In the genomic region with DNA sequence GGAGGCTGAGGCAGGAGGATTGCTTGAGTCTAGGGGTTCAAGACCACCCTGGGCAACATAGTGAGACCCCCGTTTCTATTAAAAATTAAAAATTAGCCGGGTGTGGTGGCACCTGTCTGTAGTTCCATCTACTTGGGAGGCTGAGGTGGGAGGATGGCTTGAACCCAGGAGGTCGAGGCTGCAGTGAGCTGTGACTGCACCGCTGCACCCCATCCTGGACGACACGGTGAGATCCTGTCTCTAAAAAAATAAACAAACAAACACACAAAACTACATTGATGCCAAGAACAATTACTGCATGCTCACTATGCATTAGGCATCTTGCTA, we compare ENCODE assay signal across 8 cellular contexts.
A peak's percentile ranks its signal among the peaks of the same experiment; 100 is the strongest.
DNase-seq lines count a peak whose midpoint lies in the region; ATAC-seq lines count a peak whose summit lies in the region.

No MANE protein-coding gene starts in this region.

- H3K9ac ChIP-seq in adipocyte (ENCODE audit: low read length) (peak overlapping the region; percentile 87), iPS-20b (ENCODE audit: low read depth, low read length) (peak overlapping the region; percentile 79; the same call in 1 of the 2 replicates), subcutaneous abdominal adipose tissue (ENCODE audit: low read length in 5 of 5) (peak overlapping the region in 2 of 5 donors; percentile 27 to 74)

- no peaks in the 10 kb centered on the region for H3K9me3 Mint-ChIP-seq in T-helper 1 cell treated with Interleukin-12 subunit alpha and Interleukin-12 subunit beta and Interleukin-4 antibody, amounts not matched to agents 30 μg/mL and 1 μg/mL, for 36 hours

- peaks cover 14% of the 10 kb centered on the region for H3K36me3 Mint-ChIP-seq in T-helper 1 cell treated with Interleukin-12 subunit alpha and Interleukin-12 subunit beta and Interleukin-4 antibody, amounts not matched to agents 30 μg/mL and 1 μg/mL, for 36 hours (ENCODE audit: low read depth)

- no peak for ATAC-seq in GM18498 (IDR thresholded peaks at IDR 0.05; ENCODE audit: unreplicated experiment)

- H3K4me1 ChIP-seq in adipocyte (ENCODE audit: control insufficient read depth, insufficient read depth, low read length) = peaks cover 35% of the 10 kb centered on the region
- H3K4me1 ChIP-seq in iPS-20b (ENCODE audit: insufficient read depth, low read length) = peaks cover 8% of the 10 kb centered on the region
- peaks cover 3 to 58% (median 46%) of the 10 kb centered on the region in 5 donors for H3K4me1 ChIP-seq in subcutaneous abdominal adipose tissue (ENCODE audit: control insufficient read depth in 5 of 5, insufficient read depth in 5 of 5, low read length in 5 of 5)

- peak overlapping the region; percentile 87 for H3K4me3 Mint-ChIP-seq in T-helper 1 cell treated with Interleukin-12 subunit alpha and Interleukin-12 subunit beta and Interleukin-4 antibody, amounts not matched to agents 30 μg/mL and 1 μg/mL, for 36 hours

- peak overlapping the region; percentile 86 for H3K4me3 ChIP-seq in adipocyte (ENCODE audit: low read length)
- peak overlapping the region; percentile 98 for H3K4me3 ChIP-seq in iPS-20b (ENCODE audit: low read length)
- peak overlapping the region; percentile 80 to 94 (median 80) for H3K4me3 ChIP-seq in subcutaneous abdominal adipose tissue (ENCODE audit: low read depth in 1 of 5, low read length in 5 of 5)

- no peaks in the 10 kb centered on the region for H3K27me3 ChIP-seq in adipocyte (replicated peaks; ENCODE audit: control insufficient read depth, insufficient read depth, low read length)
- H3K27me3 ChIP-seq in iPS-20b (ENCODE audit: insufficient read depth, low read length) = no peaks in the 10 kb centered on the region
- no peaks in the 10 kb centered on the region for H3K27me3 ChIP-seq in subcutaneous abdominal adipose tissue (ENCODE audit: control insufficient read depth in 5 of 5, insufficient read depth in 4 of 5, low read length in 5 of 5)

- H3K36me3 ChIP-seq in adipocyte (ENCODE audit: control insufficient read depth, insufficient read depth, low read length, severe bottlenecking) (no peaks in the 10 kb centered on the region), iPS-20b (ENCODE audit: insufficient read depth, low read depth, low read length) (no peaks in the 10 kb centered on the region), subcutaneous abdominal adipose tissue (ENCODE audit: control insufficient read depth in 5 of 5, insufficient read depth in 5 of 5, low read length in 5 of 5) (no peaks in the 10 kb centered on the region)

- H3K27ac ChIP-seq in iPS-20b (ENCODE audit: low read length) (peak overlapping the region; percentile 76), subcutaneous abdominal adipose tissue (ENCODE audit: low read depth, low read length) (no peak overlapping the region)

- H3K27ac Mint-ChIP-seq in T-helper 1 cell treated with Interleukin-12 subunit alpha and Interleukin-12 subunit beta and Interleukin-4 antibody, amounts not matched to agents 30 μg/mL and 1 μg/mL, for 36 hours = peak overlapping the region; percentile 55

- DNase-seq in T-helper 1 cell (no peak), adipocyte (ENCODE audit: low read depth) (no peak), iPS-NIHi7 (ENCODE audit: extremely low spot score) (no peak), NCI-H226 (no peak)

- H3K4me1 Mint-ChIP-seq in T-helper 1 cell treated with Interleukin-12 subunit alpha and Interleukin-12 subunit beta and Interleukin-4 antibody, amounts not matched to agents 30 μg/mL and 1 μg/mL, for 36 hours (ENCODE audit: low read depth) = peaks cover 43% of the 10 kb centered on the region

- no peaks in the 10 kb centered on the region for H3K27me3 Mint-ChIP-seq in T-helper 1 cell treated with Interleukin-12 subunit alpha and Interleukin-12 subunit beta and Interleukin-4 antibody, amounts not matched to agents 30 μg/mL and 1 μg/mL, for 36 hours (ENCODE audit: low read depth)

- H3K9me3 ChIP-seq in adipocyte (ENCODE audit: control insufficient read depth, low read length) (no peaks in the 10 kb centered on the region), iPS-20b (ENCODE audit: insufficient read depth, low read depth, low read length) (no peaks in the 10 kb centered on the region), subcutaneous abdominal adipose tissue (ENCODE audit: control insufficient read depth in 5 of 5, low read length in 5 of 5) (no peaks in the 10 kb centered on the region)
